ENCODE assay signal across 1 cellular context in genomic region chr1:23801338-23801748, GRCh38.
A peak's percentile ranks its signal among the peaks of the same experiment; 100 is the strongest.
TF ChIP-seq lines count a peak whose summit lies in the region.

No MANE protein-coding gene starts in this region.

TF ChIP-seq in endothelial cell of umbilical vein, 7 proteins besides CTCF, POLR2A, EP300 and RAD21:
- TF ChIP-seq FOS (IDR thresholded peaks at IDR 0.05; ENCODE audit: borderline replicate concordance, insufficient read depth, low read length) (no peak), EZH2 (IDR thresholded peaks at IDR 0.05; ENCODE audit: borderline replicate concordance, low read depth, low read length, severe bottlenecking) (peak; percentile 54), MAX (IDR thresholded peaks at IDR 0.05; ENCODE audit: insufficient read depth, insufficient read length) (no peak)
